8 cellular contexts compared by ENCODE assay signal in genomic region chr5:172640822-172641358, GRCh38. TPM values are rescaled to one million over a fixed set of nuclear protein-coding genes. Genes with fewer than 3 reads are reported as not detected.
DNase-seq lines count a peak whose midpoint lies in the region; ATAC-seq and TF ChIP-seq lines count a peak whose summit lies in the region.

TSS of gene NEURL1B (plus strand) at chr5:172641263. CDS start at chr5:172641407, 144 bp downstream.

- no peaks in the 10 kb centered on the region for H3K36me3 Mint-ChIP-seq in activated T-cell treated with anti-CD3 and anti-CD28 coated beads, Interleukin-2, amount 50 U/mL, for 4 hours (ENCODE audit: insufficient read depth)

- TF ChIP-seq CTCF in GM06990 (IDR thresholded peaks at IDR 0.05; ENCODE audit: insufficient read depth, low read length, poor library complexity, severe bottlenecking) (no peak), subcutaneous adipose tissue (IDR thresholded peaks at IDR 0.05; ENCODE audit: low read depth) (no peak)

- H3K36me3 ChIP-seq in GM06990 (ENCODE audit: control insufficient read depth, insufficient read depth, low read length) (no peaks in the 10 kb centered on the region), muscle layer of colon (ENCODE audit: insufficient read depth, low read length) (peaks cover 16% of the 10 kb centered on the region)

- peaks cover 44% of the 10 kb centered on the region for H3K27me3 Mint-ChIP-seq in activated T-cell treated with anti-CD3 and anti-CD28 coated beads, Interleukin-2, amount 50 U/mL, for 4 hours (ENCODE audit: low read depth)

- DNase-seq in GM06990 (ENCODE audit: extremely low read depth, insufficient read length) (peak; percentile 41), NCI-H774 (lab: John Stamatoyannopoulos, UW) (peak; percentile 81), fibroblast of peridontal ligament (ENCODE audit: extremely low read depth) (peak; percentile 19)
- peak; percentile 15 for DNase-seq in activated T-cell treated with anti-CD3 and anti-CD28 coated beads, Interleukin-2, amount 50 U/mL, for 4 hours

- H3K4me1 ChIP-seq in muscle layer of colon (ENCODE audit: insufficient read depth, low read length) = peaks cover 46% of the 10 kb centered on the region

- H3K4me1 Mint-ChIP-seq in activated T-cell treated with anti-CD3 and anti-CD28 coated beads, Interleukin-2, amount 50 U/mL, for 4 hours (ENCODE audit: low read depth) = peaks cover 1% of the 10 kb centered on the region

- H3K4me3 ChIP-seq in GM06990 (replicated peaks; ENCODE audit: low read depth, low read length) (peak within 1 kb of the TSS; percentile 45), muscle layer of colon (ENCODE audit: low read depth in 1 of 2, low read length in 2 of 2) (peak within 1 kb of the TSS; percentile 69 to 93)

- H3K9me3 Mint-ChIP-seq in activated T-cell treated with anti-CD3 and anti-CD28 coated beads, Interleukin-2, amount 50 U/mL, for 4 hours = no peaks in the 10 kb centered on the region

- peak within 1 kb of the TSS; percentile 96 for H3K27ac ChIP-seq in muscle layer of colon (ENCODE audit: low read depth, low read length)

- H3K9ac ChIP-seq in muscle layer of colon (ENCODE audit: low read length) = peak within 1 kb of the TSS; percentile 75

- peak; percentile 72 for ATAC-seq in HG03354 (IDR thresholded peaks at IDR 0.05; ENCODE audit: poor library complexity, severe bottlenecking, unreplicated experiment)
- ATAC-seq in activated T-cell treated with anti-CD3 and anti-CD28 coated beads, Interleukin-2, amount 50 U/mL, for 4 hours = peak; percentile 73 to 78
- ATAC-seq in HG03025 (IDR thresholded peaks at IDR 0.05; ENCODE audit: low FRiP score, unreplicated experiment) = no peak

- peak within 1 kb of the TSS; percentile 46 for H3K4me3 Mint-ChIP-seq in activated T-cell treated with anti-CD3 and anti-CD28 coated beads, Interleukin-2, amount 50 U/mL, for 4 hours

- H3K27me3 ChIP-seq in GM06990 (replicated peaks; ENCODE audit: control insufficient read depth, insufficient read depth, low read length) (peaks cover 7% of the 10 kb centered on the region), muscle layer of colon (ENCODE audit: control insufficient read depth in 1 of 2, insufficient read depth in 2 of 2, low read length in 2 of 2) (no peaks in the 10 kb centered on the region)

- H3K9me3 ChIP-seq in muscle layer of colon (ENCODE audit: low read length) = no peaks in the 10 kb centered on the region

RNA-seq across cellular contexts. Expression of gene NEURL1B, which starts in this region (rescaled TPM):
- under 1 TPM; 0.03 to 0.13 (median 0.05) TPM for total RNA-seq in activated T-cell treated with anti-CD3 and anti-CD28 coated beads, Interleukin-2, amount 50 U/mL, for 4 hours
- total RNA-seq in subcutaneous adipose tissue = 10 to 100 TPM in 3 of 4 donors, 1 to 10 TPM in 1; 4.9 to 38.4 (median 13.0) TPM

Comparison
In these comparisons a context has a peak if more than half of its experiments do, and no peak if none do; other contexts are left out.
1. RNA of gene NEURL1B (total RNA-seq): 4.9 to 38.4 TPM in subcutaneous adipose tissue; 0.03 to 0.13 TPM in activated T-cell treated with anti-CD3 and anti-CD28 coated beads, Interleukin-2, amount 50 U/mL, for 4 hours; every median in the first group is over 4 times any median in the second.
2. Peak in DNase-seq and ATAC-seq in activated T-cell treated with anti-CD3 and anti-CD28 coated beads, Interleukin-2, amount 50 U/mL, for 4 hours; RNA of the gene not detected or under 1 TPM.
3. DNase-seq: peak in every context shown above with its lines; median percentile 81 in NCI-H774; 41 in GM06990; 19 in fibroblast of peridontal ligament; 15 in activated T-cell treated with anti-CD3 and anti-CD28 coated beads, Interleukin-2, amount 50 U/mL, for 4 hours.